10 cellular contexts compared by ENCODE assay signal in the genomic region with DNA sequence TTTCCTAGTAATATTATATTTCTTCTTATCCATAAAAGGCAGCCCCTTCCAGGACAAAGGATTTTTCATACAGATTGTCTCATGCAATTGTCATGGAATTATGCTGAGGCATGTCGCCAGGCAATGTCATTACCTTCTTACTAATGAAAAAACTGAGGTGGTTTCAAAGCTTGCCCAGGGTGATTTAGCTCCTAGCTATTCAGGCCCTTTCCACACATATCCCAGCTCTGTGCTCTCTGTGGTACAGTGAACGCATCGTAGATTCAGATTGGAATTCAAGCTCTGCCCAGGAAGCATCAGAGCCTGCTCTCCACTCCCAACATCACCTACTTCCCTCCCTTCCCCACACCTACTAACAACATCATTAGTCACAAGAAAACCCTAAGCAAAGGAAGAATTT.
DNase-seq lines count a peak whose midpoint lies in the region; ATAC-seq and TF ChIP-seq lines count a peak whose summit lies in the region.
"Had no signal": no experiment of that assay in that cellular context is flagged by ENCODE, and none has a peak within 500 bp of the region (broad histone marks: within the 10 kb centered on the region; RNA-seq: fewer than 3 reads in every experiment).

No MANE protein-coding gene starts in this region.

- POLR2A ChIA-PET in AG04450 (lab: Yijun Ruan, JAX) (no interaction called here), HEK293T (lab: Yijun Ruan, JAX) (no interaction called here)

- H3K4me3 ChIP-seq in AG04450 (ENCODE audit: low read depth, low read length) (no peak overlapping the region), mucosa of rectum (ENCODE audit: low read length in 2 of 2) (no peak overlapping the region)

- ATAC-seq in GM19351 (IDR thresholded peaks at IDR 0.05; ENCODE audit: unreplicated experiment), result no peak
- ATAC-seq in HG03442 (IDR thresholded peaks at IDR 0.05; ENCODE audit: unreplicated experiment), result no peak

- no peak overlapping the region for H3K9ac ChIP-seq in mucosa of rectum (ENCODE audit: low read depth in 1 of 2, low read length in 2 of 2)

- peaks cover 0 to 4% of the 10 kb centered on the region in 2 donors for H3K36me3 ChIP-seq in mucosa of rectum (ENCODE audit: control insufficient read depth in 2 of 2, insufficient read depth in 2 of 2, low read length in 2 of 2)

- CTCF ChIA-PET in AG04450 (lab: Charles Lee), result no interaction called here
- CTCF ChIA-PET in HEK293T (lab: Yijun Ruan, JAX), result no interaction called here

- TF ChIP-seq POLR2A in erythroblast (IDR thresholded peaks at IDR 0.05; ENCODE audit: low read length), result no peak

- H3K27me3 ChIP-seq in AG04450 (ENCODE audit: control insufficient read depth, insufficient read depth, low read length), result no peaks in the 10 kb centered on the region
- no peaks in the 10 kb centered on the region for H3K27me3 ChIP-seq in mucosa of rectum (ENCODE audit: control insufficient read depth in 2 of 2, insufficient read depth in 2 of 2, low read length in 2 of 2)

- H3K9me3 ChIP-seq in AG04450 (ENCODE audit: control insufficient read depth, insufficient read depth, low read length) (peaks cover 11% of the 10 kb centered on the region), mucosa of rectum (ENCODE audit: control insufficient read depth in 2 of 2, low read length in 2 of 2) (no peaks in the 10 kb centered on the region)

- TF ChIP-seq CTCF in AG04450 (IDR thresholded peaks at IDR 0.05; ENCODE audit: low read depth, low read length), result no peak

- DNase-seq in AG04450 (ENCODE audit: low read depth, low spot score), result peak; percentile 30
- DNase-seq in HS-5 (ENCODE audit: low read depth), result peak; percentile 49
- peak; percentile 66 for DNase-seq in dedifferentiated amniotic fluid mesenchymal stem cell (ENCODE audit: extremely low spot score)
- DNase-seq in erythroblast (lab: John Stamatoyannopoulos, UW), result no peak
- DNase-seq in HEK293T (ENCODE audit: extremely low spot score), result no peak
- DNase-seq: activated CD8-positive, alpha-beta memory T cell treated with anti-CD3 and anti-CD28 coated beads, Interleukin-2, amount 50 U/mL, for 48 hours; NCI-H82 had no signal

- peaks cover 13 to 40% of the 10 kb centered on the region in 2 donors for H3K4me1 ChIP-seq in mucosa of rectum (ENCODE audit: control insufficient read depth in 2 of 2, insufficient read depth in 2 of 2, low read length in 2 of 2)

- H3K27ac ChIP-seq in AG04450 (ENCODE audit: low read depth, low read length) (peak overlapping the region; percentile 52), mucosa of rectum (ENCODE audit: low read depth in 2 of 2, low read length in 2 of 2) (peak overlapping the region; percentile 32 to 53)

TF ChIP-seq in HEK293T, 16 proteins besides CTCF, POLR2A, EP300 and RAD21:
- TF ChIP-seq ELF4 (IDR thresholded peaks at IDR 0.05) (no peak), ZNF384 (IDR thresholded peaks at IDR 0.05) (no peak), TARDBP (IDR thresholded peaks at IDR 0.05) (no peak), BHLHE40 (IDR thresholded peaks at IDR 0.05; ENCODE audit: borderline replicate concordance) (no peak), LEF1 (IDR thresholded peaks at IDR 0.05; ENCODE audit: borderline replicate concordance) (no peak), FOXK2 (IDR thresholded peaks at IDR 0.05) (no peak), NFRKB (IDR thresholded peaks at IDR 0.05) (no peak), CTBP1 (IDR thresholded peaks at IDR 0.05; ENCODE audit: borderline replicate concordance) (no peak), SP1 (IDR thresholded peaks at IDR 0.05) (no peak), FOXM1 (IDR thresholded peaks at IDR 0.05; ENCODE audit: borderline replicate concordance) (no peak), L3MBTL2 (conservative IDR thresholded peaks at IDR 0.05) (no peak), SUZ12 (IDR thresholded peaks at IDR 0.05) (no peak), ARNT (IDR thresholded peaks at IDR 0.05) (no peak), FOXA1 (IDR thresholded peaks at IDR 0.05) (no peak), HDGF (IDR thresholded peaks at IDR 0.05; ENCODE audit: borderline replicate concordance) (no peak)
- TF ChIP-seq, protein P1, sequence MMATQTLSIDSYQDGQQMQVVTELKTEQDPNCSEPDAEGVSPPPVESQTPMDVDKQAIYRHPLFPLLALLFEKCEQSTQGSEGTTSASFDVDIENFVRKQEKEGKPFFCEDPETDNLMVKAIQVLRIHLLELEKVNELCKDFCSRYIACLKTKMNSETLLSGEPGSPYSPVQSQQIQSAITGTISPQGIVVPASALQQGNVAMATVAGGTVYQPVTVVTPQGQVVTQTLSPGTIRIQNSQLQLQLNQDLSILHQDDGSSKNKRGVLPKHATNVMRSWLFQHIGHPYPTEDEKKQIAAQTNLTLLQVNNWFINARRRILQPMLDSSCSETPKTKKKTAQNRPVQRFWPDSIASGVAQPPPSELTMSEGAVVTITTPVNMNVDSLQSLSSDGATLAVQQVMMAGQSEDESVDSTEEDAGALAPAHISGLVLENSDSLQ (IDR thresholded peaks at IDR 0.05), result no peak

Comparison
In these comparisons a context has a peak if more than half of its experiments do, and no peak if none do; other contexts are left out.
1. DNase-seq: peak in AG04450 (single experiment), HS-5 (single experiment) and dedifferentiated amniotic fluid mesenchymal stem cell (single experiment); none in erythroblast (0 of 2) and HEK293T (single experiment).